ENCODE assay signal across 1 cellular context in genomic region chr10:88874271-88874670, GRCh38.
TF ChIP-seq lines count a peak whose summit lies in the region.

No MANE protein-coding gene starts in this region.

TF ChIP-seq in IMR-90, 13 proteins besides CTCF, POLR2A, EP300 and RAD21 (continued from another document):
- TF ChIP-seq USF2 (IDR thresholded peaks at IDR 0.05; ENCODE audit: low read depth, low read length) (no peak), BHLHE40 (IDR thresholded peaks at IDR 0.05; ENCODE audit: low read depth, low read length) (no peak), MAZ (IDR thresholded peaks at IDR 0.05; ENCODE audit: borderline replicate concordance, low read depth, low read length) (no peak), FOS (IDR thresholded peaks at IDR 0.05; ENCODE audit: low read depth, low read length) (no peak)
